Comparison of ENCODE assay signal across 1 cellular context in the genomic region with DNA sequence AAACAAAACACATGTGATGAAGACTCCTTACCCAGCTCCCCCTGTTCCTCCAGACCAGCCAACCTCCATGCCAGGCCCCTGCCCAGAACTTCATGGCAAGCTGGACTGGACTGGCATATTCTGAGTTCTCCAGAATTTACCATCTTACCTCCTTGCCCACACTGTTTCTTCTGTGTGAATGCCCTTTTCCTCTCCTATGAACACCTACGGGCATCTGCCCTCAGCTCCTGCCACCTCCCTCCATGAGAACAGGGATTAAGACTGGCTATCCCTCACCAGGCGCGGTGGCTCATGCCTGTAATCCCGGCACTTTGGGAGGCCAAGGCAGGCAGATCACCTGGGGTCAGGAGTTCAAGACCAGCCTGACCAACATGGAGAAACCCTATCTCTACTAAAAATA.
TF ChIP-seq lines count a peak whose summit lies in the region.

No MANE protein-coding gene starts in this region.

TF ChIP-seq in K562, 482 proteins besides CTCF, POLR2A, EP300 and RAD21:
- TF ChIP-seq ZNF232 (CRISPR knock-in tag; IDR thresholded peaks at IDR 0.05) (peak; percentile 61; the same call in 1 of the 2 replicates), TBL1XR1 (IDR thresholded peaks at IDR 0.05; ENCODE audit: low read length in 2 of 2) (no peak), ZC3H4 (CRISPR knock-in tag; IDR thresholded peaks at IDR 0.05; ENCODE audit: borderline replicate concordance) (0 out of 2 replicates have a peak, but pooled peaks have one; percentile 75), THRB (CRISPR knock-in tag; conservative IDR thresholded peaks at IDR 0.05) (peak; percentile 36; the same call in 1 of the 2 replicates), FOXK1 (CRISPR knock-in tag; IDR thresholded peaks at IDR 0.05; ENCODE audit: borderline replicate concordance) (0 out of 2 replicates have a peak, but pooled peaks have one; percentile 85), TRIM25 (IDR thresholded peaks at IDR 0.05; ENCODE audit: borderline replicate concordance) (no peak), ZNF224 (CRISPR knock-in tag; IDR thresholded peaks at IDR 0.05) (0 out of 2 replicates have a peak, but pooled peaks have one; percentile 53), STAG1 (CRISPR knock-in tag; IDR thresholded peaks at IDR 0.05; ENCODE audit: borderline replicate concordance) (peak; percentile 37; the same call in 1 of the 2 replicates), SMARCC2 (IDR thresholded peaks at IDR 0.05; ENCODE audit: low read depth) (no peak), RBM39 (optimal IDR thresholded peaks at IDR 0.05; ENCODE audit: low read depth, low read length) (no peak), ZFX (CRISPR knock-in tag; IDR thresholded peaks at IDR 0.05) (no peak), BRCA1 (IDR thresholded peaks at IDR 0.05) (no peak), BRCA1 (CRISPR knock-in tag; IDR thresholded peaks at IDR 0.05) (peak; percentile 94; the same call in 1 of the 2 replicates), ZNF121 (CRISPR knock-in tag; conservative IDR thresholded peaks at IDR 0.05) (0 out of 2 replicates have a peak, but pooled peaks have one; percentile 31)
- TF ChIP-seq, protein P1, sequence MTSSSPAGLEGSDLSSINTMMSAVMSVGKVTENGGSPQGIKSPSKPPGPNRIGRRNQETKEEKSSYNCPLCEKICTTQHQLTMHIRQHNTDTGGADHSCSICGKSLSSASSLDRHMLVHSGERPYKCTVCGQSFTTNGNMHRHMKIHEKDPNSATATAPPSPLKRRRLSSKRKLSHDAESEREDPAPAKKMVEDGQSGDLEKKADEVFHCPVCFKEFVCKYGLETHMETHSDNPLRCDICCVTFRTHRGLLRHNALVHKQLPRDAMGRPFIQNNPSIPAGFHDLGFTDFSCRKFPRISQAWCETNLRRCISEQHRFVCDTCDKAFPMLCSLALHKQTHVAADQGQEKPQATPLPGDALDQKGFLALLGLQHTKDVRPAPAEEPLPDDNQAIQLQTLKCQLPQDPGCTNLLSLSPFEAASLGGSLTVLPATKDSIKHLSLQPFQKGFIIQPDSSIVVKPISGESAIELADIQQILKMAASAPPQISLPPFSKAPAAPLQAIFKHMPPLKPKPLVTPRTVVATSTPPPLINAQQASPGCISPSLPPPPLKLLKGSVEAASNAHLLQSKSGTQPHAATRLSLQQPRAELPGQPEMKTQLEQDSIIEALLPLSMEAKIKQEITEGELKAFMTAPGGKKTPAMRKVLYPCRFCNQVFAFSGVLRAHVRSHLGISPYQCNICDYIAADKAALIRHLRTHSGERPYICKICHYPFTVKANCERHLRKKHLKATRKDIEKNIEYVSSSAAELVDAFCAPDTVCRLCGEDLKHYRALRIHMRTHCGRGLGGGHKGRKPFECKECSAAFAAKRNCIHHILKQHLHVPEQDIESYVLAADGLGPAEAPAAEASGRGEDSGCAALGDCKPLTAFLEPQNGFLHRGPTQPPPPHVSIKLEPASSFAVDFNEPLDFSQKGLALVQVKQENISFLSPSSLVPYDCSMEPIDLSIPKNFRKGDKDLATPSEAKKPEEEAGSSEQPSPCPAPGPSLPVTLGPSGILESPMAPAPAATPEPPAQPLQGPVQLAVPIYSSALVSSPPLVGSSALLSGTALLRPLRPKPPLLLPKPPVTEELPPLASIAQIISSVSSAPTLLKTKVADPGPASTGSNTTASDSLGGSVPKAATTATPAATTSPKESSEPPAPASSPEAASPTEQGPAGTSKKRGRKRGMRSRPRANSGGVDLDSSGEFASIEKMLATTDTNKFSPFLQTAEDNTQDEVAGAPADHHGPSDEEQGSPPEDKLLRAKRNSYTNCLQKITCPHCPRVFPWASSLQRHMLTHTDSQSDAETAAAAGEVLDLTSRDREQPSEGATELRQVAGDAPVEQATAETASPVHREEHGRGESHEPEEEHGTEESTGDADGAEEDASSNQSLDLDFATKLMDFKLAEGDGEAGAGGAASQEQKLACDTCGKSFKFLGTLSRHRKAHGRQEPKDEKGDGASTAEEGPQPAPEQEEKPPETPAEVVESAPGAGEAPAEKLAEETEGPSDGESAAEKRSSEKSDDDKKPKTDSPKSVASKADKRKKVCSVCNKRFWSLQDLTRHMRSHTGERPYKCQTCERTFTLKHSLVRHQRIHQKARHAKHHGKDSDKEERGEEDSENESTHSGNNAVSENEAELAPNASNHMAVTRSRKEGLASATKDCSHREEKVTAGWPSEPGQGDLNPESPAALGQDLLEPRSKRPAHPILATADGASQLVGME (CRISPR knock-in tag; IDR thresholded peaks at IDR 0.05), result peak; percentile 74
- TF ChIP-seq, protein P2, sequence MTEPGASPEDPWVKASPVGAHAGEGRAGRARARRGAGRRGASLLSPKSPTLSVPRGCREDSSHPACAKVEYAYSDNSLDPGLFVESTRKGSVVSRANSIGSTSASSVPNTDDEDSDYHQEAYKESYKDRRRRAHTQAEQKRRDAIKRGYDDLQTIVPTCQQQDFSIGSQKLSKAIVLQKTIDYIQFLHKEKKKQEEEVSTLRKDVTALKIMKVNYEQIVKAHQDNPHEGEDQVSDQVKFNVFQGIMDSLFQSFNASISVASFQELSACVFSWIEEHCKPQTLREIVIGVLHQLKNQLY (CRISPR knock-in tag; conservative IDR thresholded peaks at IDR 0.05), result 0 out of 4 replicates have a peak, but pooled peaks of 1 of the 2 experiments have one; percentile 9
- TF ChIP-seq, protein P3, sequence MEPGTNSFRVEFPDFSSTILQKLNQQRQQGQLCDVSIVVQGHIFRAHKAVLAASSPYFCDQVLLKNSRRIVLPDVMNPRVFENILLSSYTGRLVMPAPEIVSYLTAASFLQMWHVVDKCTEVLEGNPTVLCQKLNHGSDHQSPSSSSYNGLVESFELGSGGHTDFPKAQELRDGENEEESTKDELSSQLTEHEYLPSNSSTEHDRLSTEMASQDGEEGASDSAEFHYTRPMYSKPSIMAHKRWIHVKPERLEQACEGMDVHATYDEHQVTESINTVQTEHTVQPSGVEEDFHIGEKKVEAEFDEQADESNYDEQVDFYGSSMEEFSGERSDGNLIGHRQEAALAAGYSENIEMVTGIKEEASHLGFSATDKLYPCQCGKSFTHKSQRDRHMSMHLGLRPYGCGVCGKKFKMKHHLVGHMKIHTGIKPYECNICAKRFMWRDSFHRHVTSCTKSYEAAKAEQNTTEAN (CRISPR knock-in tag; IDR thresholded peaks at IDR 0.05), result 0 out of 2 replicates have a peak, but pooled peaks have one; percentile 71
TF ChIP-seq in K562: peak in this region for 11.
